Comparison of ENCODE assay signal across 9 cellular contexts in genomic region chr11:66266378-66267038, GRCh38. TPM values are rescaled to one million over a fixed set of nuclear protein-coding genes. Genes with fewer than 3 reads are reported as not detected.
DNase-seq lines count a peak whose midpoint lies in the region; ATAC-seq and TF ChIP-seq lines count a peak whose summit lies in the region.
"Had no signal": no experiment of that assay in that cellular context is flagged by ENCODE, and none has a peak within 500 bp of the region (broad histone marks: within the 10 kb centered on the region; RNA-seq: fewer than 3 reads in every experiment).

No MANE protein-coding gene starts in this region.

- no peak overlapping the region for H2BK120ac ChIP-seq in mesendoderm (ENCODE audit: low read depth, low read length)

- intact Hi-C loops in left ventricle myocardium inferior (cut with micrococcal nuclease) (no loop called here), cardiac septum (cut with DNase I) (no loop called here), uterus (cut with DNase I; ENCODE audit: low total_unique reads) (no loop called here)

- H3K79me2 ChIP-seq in mesendoderm (ENCODE audit: control insufficient read depth, insufficient read depth, low read length) = peaks cover 6% of the 10 kb centered on the region

- H4K5ac ChIP-seq in mesendoderm (ENCODE audit: low read length) = no peak overlapping the region

- H3K79me1 ChIP-seq in mesendoderm (ENCODE audit: low read length) = peaks cover 6% of the 10 kb centered on the region

- peak overlapping the region; percentile 90 for H3K4me3 ChIP-seq in left ventricle myocardium inferior
- H3K4me3 ChIP-seq in brain microvascular endothelial cell (ENCODE audit: low read depth, low read length) = peak overlapping the region; percentile 95
- no peak overlapping the region for H3K4me3 ChIP-seq in mesendoderm (ENCODE audit: low read length)
- peak overlapping the region; percentile 59 to 97 for H3K4me3 ChIP-seq in uterus

- H3K9me3 ChIP-seq in left ventricle myocardium inferior (replicated peaks) (no peaks in the 10 kb centered on the region), uterus (no peaks in the 10 kb centered on the region)

- no peak overlapping the region for H3K4ac ChIP-seq in mesendoderm (ENCODE audit: low read depth, low read length)

- in situ Hi-C loops in brain microvascular endothelial cell (cut with HindIII; ENCODE audit: low pct_ligation_motif_present, low sequenced_read_pairs) = no loop called here

- TF ChIP-seq CTCF in left ventricle myocardium inferior (IDR thresholded peaks at IDR 0.05; ENCODE audit: borderline replicate concordance) = no peak
- TF ChIP-seq CTCF in brain microvascular endothelial cell (IDR thresholded peaks at IDR 0.05; ENCODE audit: low read depth, low read length, missing control alignments) = no peak
- TF ChIP-seq CTCF in uterus (IDR thresholded peaks at IDR 0.05) = no peak

- H3K27me3 ChIP-seq in left ventricle myocardium inferior (ENCODE audit: low read depth) = no peaks in the 10 kb centered on the region
- no peaks in the 10 kb centered on the region for H3K27me3 ChIP-seq in brain microvascular endothelial cell (replicated peaks)
- no peaks in the 10 kb centered on the region for H3K27me3 ChIP-seq in mesendoderm (ENCODE audit: insufficient read depth, low read length, poor library complexity)
- H3K27me3 ChIP-seq in uterus = no peaks in the 10 kb centered on the region

- H3K4me1 ChIP-seq in left ventricle myocardium inferior (peaks cover 48% of the 10 kb centered on the region), mesendoderm (ENCODE audit: control insufficient read depth, low read depth, low read length) (no peaks in the 10 kb centered on the region), uterus (peaks cover 6 to 14% of the 10 kb centered on the region in 2 donors)

- no peak overlapping the region for H3K18ac ChIP-seq in mesendoderm (ENCODE audit: low read length)

- no CpG with 5 or more reads among the region's 20 CpGs for WGBS in mesendoderm (ENCODE audit: extremely low coverage, insufficient coverage, low lambda C conversion rate)

- H4K8ac ChIP-seq in mesendoderm (ENCODE audit: low read depth, low read length) = no peak overlapping the region

- no peak overlapping the region for H3K9ac ChIP-seq in mesendoderm (ENCODE audit: low read length)

- peak overlapping the region; percentile 42 for H3K56ac ChIP-seq in mesendoderm (ENCODE audit: low read length)

- no peak overlapping the region for H3K23ac ChIP-seq in mesendoderm (ENCODE audit: low read length)

- H3K4me2 ChIP-seq in mesendoderm (ENCODE audit: low read length) = no peak overlapping the region

- ATAC-seq in HG03442 (IDR thresholded peaks at IDR 0.05; ENCODE audit: unreplicated experiment) = no peak

- no peak for TF ChIP-seq POLR2A in uterus (IDR thresholded peaks at IDR 0.05)

- H3K27ac ChIP-seq in left ventricle myocardium inferior (replicated peaks) (peak overlapping the region; percentile 98), brain microvascular endothelial cell (no peak overlapping the region), mesendoderm (ENCODE audit: low read depth, low read length) (no peak overlapping the region), uterus (peak overlapping the region; percentile 97)

- H2BK15ac ChIP-seq in mesendoderm (replicated peaks; ENCODE audit: low read depth) = no peak overlapping the region

- no peak overlapping the region for H2BK5ac ChIP-seq in mesendoderm (ENCODE audit: low read length)

- DNase-seq in left ventricle myocardium inferior = no peak
- no peak for DNase-seq in cardiac septum (ENCODE audit: low spot score)
- DNase-seq in brain microvascular endothelial cell = no peak
- no peak for DNase-seq in mesendoderm
- no peak for DNase-seq in uterus
- DNase-seq in NCI-H2227 treated with DMSO at 0.1 percent for 48 hours (lab: John Stamatoyannopoulos, UW) = no peak
- DNase-seq in Ammon's horn (ENCODE audit: low spot score) = no peak

- H3K36me3 ChIP-seq in left ventricle myocardium inferior (peaks cover 37% of the 10 kb centered on the region), brain microvascular endothelial cell (replicated peaks) (peaks cover 20% of the 10 kb centered on the region), mesendoderm (ENCODE audit: control insufficient read depth, insufficient read depth, low read length) (peaks cover 10% of the 10 kb centered on the region), uterus (no peaks in the 10 kb centered on the region)

- no peak overlapping the region for H2AK5ac ChIP-seq in mesendoderm (ENCODE audit: low read length)

RNA-seq across cellular contexts. Expression of gene RAB1B, which starts 1.9 kb away (rescaled TPM):
- total RNA-seq in left ventricle myocardium inferior = 116 TPM
- 124 TPM for total RNA-seq in cardiac septum
- 110 TPM for polyA plus RNA-seq in mesendoderm (2013, experiment 1 of 2)
- 109 TPM for polyA plus RNA-seq in mesendoderm (2013, experiment 2 of 2)
- total RNA-seq in uterus = 100 to 1,000 TPM in 2 of 4 donors, 10 to 100 TPM in 2; 40.6 to 146 (median 94.6) TPM

RNA-seq across cellular contexts. Expression of gene KLC2, which starts 9.0 kb away (rescaled TPM):
- total RNA-seq in left ventricle myocardium inferior (34.1 TPM), cardiac septum (43.5 TPM), uterus (10 to 100 TPM in 3 of 4 donors, 1 to 10 TPM in 1; 3.3 to 45.3 (median 17.2) TPM)
- 24.9 TPM for polyA plus RNA-seq in mesendoderm (2013, experiment 1 of 2)
- 23.1 TPM for polyA plus RNA-seq in mesendoderm (2013, experiment 2 of 2)

RNA-seq across cellular contexts. Expression of gene CNIH2, which starts 11.5 kb away (rescaled TPM):
- total RNA-seq in left ventricle myocardium inferior (not detected), cardiac septum (0.22 TPM), uterus (1 to 10 TPM in 2 of 4 donors, not detected in 2; 1.2 to 1.5 TPM)
- polyA plus RNA-seq in mesendoderm (2013, experiment 1 of 2) = 7.9 TPM
- polyA plus RNA-seq in mesendoderm (2013, experiment 2 of 2) = 7.0 TPM

RNA-seq across cellular contexts. Expression of gene YIF1A, which starts 22.4 kb away (rescaled TPM):
- 45.6 TPM for total RNA-seq in left ventricle myocardium inferior
- 74.0 TPM for total RNA-seq in cardiac septum
- 142 TPM for polyA plus RNA-seq in mesendoderm (2013, experiment 1 of 2)
- polyA plus RNA-seq in mesendoderm (2013, experiment 2 of 2) = 138 TPM
- total RNA-seq in uterus = 100 to 1,000 TPM in 1 of 4 donors, 10 to 100 TPM in 3; 38.9 to 101 (median 79.1) TPM

RNA-seq across cellular contexts. Expression of gene TMEM151A, which starts 25.2 kb away (rescaled TPM):
- total RNA-seq in left ventricle myocardium inferior = not detected
- total RNA-seq in cardiac septum = 0.24 TPM
- 0.27 TPM for polyA plus RNA-seq in mesendoderm (2013, experiment 1 of 2)
- polyA plus RNA-seq in mesendoderm (2013, experiment 2 of 2) = 0.21 TPM
- total RNA-seq in uterus = under 1 TPM in 1 of 4 donors, not detected in 3; 0.27 TPM
- total RNA-seq: lung microvascular endothelial cell had no signal

Comparison
In these comparisons a context has a peak if more than half of its experiments do, and no peak if none do; other contexts are left out.
1. H3K27ac ChIP-seq: peak in left ventricle myocardium inferior (single experiment) and uterus (2 of 2); none in brain microvascular endothelial cell (single experiment) and mesendoderm (single experiment).